ENCODE assay signal across 15 cellular contexts in the genomic region with DNA sequence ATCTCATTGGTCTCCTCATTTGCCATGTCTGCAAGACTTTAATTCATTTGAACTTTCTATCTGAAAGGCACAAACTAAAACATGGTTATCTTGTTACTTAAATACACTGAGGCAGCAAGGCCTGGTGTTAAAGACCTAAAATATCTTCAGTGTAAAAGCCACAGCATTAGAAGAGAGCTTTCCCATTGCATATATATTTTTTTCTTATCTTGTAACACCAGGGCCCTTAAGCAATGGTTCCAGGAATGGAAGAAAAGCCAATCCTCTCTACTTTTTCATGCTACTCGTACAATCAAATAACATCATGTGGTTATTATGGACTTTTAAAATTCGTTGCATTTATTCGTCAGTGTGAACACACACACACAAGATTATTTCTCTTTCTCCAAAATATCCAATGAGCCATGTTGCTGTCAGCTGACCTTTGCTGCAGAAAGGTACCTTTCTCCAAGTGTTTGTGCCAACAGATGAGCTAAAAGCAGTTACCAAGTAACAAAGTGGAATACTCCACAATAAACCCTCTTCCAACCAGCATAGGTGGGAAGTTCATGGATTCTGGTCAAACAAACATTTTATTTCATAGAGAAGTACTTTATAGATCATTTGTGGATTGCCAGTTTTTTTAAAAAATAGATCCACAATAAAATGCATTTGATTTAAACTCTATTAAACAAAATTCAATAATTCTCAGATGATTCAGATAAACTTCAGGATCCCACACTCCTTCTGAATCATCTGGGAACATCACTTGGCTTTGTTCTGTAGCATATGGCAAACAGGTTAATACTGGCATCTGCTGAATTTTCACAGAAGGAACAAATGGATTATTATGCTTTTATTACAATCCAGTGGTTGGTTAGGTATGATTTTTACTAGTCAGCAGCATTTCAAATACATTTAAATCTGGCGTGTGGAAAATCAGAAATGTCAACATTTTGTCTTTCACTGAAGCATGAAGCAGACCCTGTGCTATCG.
"Had no signal": no experiment of that assay in that cellular context is flagged by ENCODE, and none has a peak within 500 bp of the region (broad histone marks: within the 10 kb centered on the region; RNA-seq: fewer than 3 reads in every experiment).

No MANE protein-coding gene starts in this region.

- H3K27ac ChIP-seq: dorsolateral prefrontal cortex, neural progenitor cell, ovary, WERI-Rb-1 had no signal

- H3K4me1 ChIP-seq: neural progenitor cell had no signal

- H3K4me3 ChIP-seq: ascending aorta, dorsolateral prefrontal cortex, neural progenitor cell, ovary, transverse colon had no signal

- H3K36me3 ChIP-seq: neural progenitor cell, ovary, transverse colon, WERI-Rb-1 had no signal

- H3K4me2 ChIP-seq: neural progenitor cell had no signal

- H3K9me3 ChIP-seq: ascending aorta, ovary, transverse colon had no signal

- H3K9ac ChIP-seq: neural progenitor cell had no signal

- DNase-seq: activated CD4-positive, alpha-beta T cell treated with anti-CD3 and anti-CD28 coated beads, Interleukin-2, amount 50 U/mL, for 48 hours; activated CD8-positive, alpha-beta memory T cell treated with anti-CD3 and anti-CD28 coated beads, Interleukin-2, amount 10 ng/mL, durations not matched to agents 7 days and 5 days; activated naive CD4-positive, alpha-beta T cell treated with anti-CD3 and anti-CD28 coated beads, Interleukin-2, amount 10 ng/mL, durations not matched to agents 7 days and 5 days; activated T-cell treated with anti-CD3 and anti-CD28 coated beads, Interleukin-2, amount 50 U/mL, for 1 hour; dorsolateral prefrontal cortex; erythroblast; naive B cell; ovary; stimulated activated CD4-positive, alpha-beta T cell treated with anti-CD3 and anti-CD28 coated beads, Interleukin-2, amount 100 ng/mL, for 48 hours; stimulated activated naive B cell treated with anti-CD40 and anti-IgM and Interleukin-4, amounts not matched to agents 10 μg/mL and 1 μg/mL and 100 μg/mL, for 72 hours; substantia nigra; transverse colon; WERI-Rb-1 had no signal

- H3K27me3 ChIP-seq: ascending aorta, dorsolateral prefrontal cortex, neural progenitor cell, ovary, transverse colon had no signal

- ATAC-seq: activated CD8-positive, alpha-beta memory T cell treated with anti-CD3 and anti-CD28 coated beads, Interleukin-2, amount 10 ng/mL, durations not matched to agents 7 days and 5 days; stimulated activated naive B cell treated with anti-CD40 and anti-IgM and Interleukin-4, amounts not matched to agents 10 μg/mL and 1 μg/mL and 100 μg/mL, for 72 hours had no signal

- H2AFZ ChIP-seq: neural progenitor cell had no signal
